9 cellular contexts compared by ENCODE assay signal in genomic region chr1:204286323-204286714, GRCh38.
DNase-seq lines count a peak whose midpoint lies in the region; ATAC-seq, FAIRE-seq and TF ChIP-seq lines count a peak whose summit lies in the region.
"Had no signal": no experiment of that assay in that cellular context is flagged by ENCODE, and none has a peak within 500 bp of the region (broad histone marks: within the 10 kb centered on the region; RNA-seq: fewer than 3 reads in every experiment).

No MANE protein-coding gene starts in this region.

- no peak for TF ChIP-seq CTCF in OCI-LY3 (IDR thresholded peaks at IDR 0.05; ENCODE audit: low read depth, low read length)
- TF ChIP-seq CTCF in keratinocyte (optimal IDR thresholded peaks at IDR 0.05 in 1 of 3, IDR thresholded peaks at IDR 0.05 in 1 of 3, conservative IDR thresholded peaks at IDR 0.05 in 1 of 3; ENCODE audit: extremely low read depth in 1 of 3, insufficient read depth in 2 of 3, low read length in 3 of 3), result no peak
- no peak for TF ChIP-seq CTCF in stomach (IDR thresholded peaks at IDR 0.05)

- peak overlapping the region; percentile 90 for H3K4me2 ChIP-seq in OCI-LY3 (ENCODE audit: low read length)
- H3K4me2 ChIP-seq in keratinocyte (ENCODE audit: control insufficient read depth, extremely low read depth, insufficient read depth, low read depth, low read length), result peak overlapping the region; percentile 68

- H3K9me3 ChIP-seq in OCI-LY3 (ENCODE audit: insufficient read depth, low read length) (no peaks in the 10 kb centered on the region), keratinocyte (ENCODE audit: control insufficient read depth, low read depth, low read length) (no peaks in the 10 kb centered on the region), stomach (no peaks in the 10 kb centered on the region)

- no peak for FAIRE-seq in keratinocyte (lab: Jason Lieb, UNC)

- H3K9ac ChIP-seq in OCI-LY3 (ENCODE audit: low read length) (no peak overlapping the region), keratinocyte (ENCODE audit: control insufficient read depth, extremely low read depth, insufficient read depth, low read length) (no peak overlapping the region)

- H2AFZ ChIP-seq in OCI-LY3 (ENCODE audit: low read depth, low read length), result no peak overlapping the region
- H2AFZ ChIP-seq in keratinocyte (ENCODE audit: control insufficient read depth, low read length), result no peak overlapping the region

- H3K27me3 ChIP-seq in OCI-LY3 (ENCODE audit: low read depth, low read length) (peaks cover 63% of the 10 kb centered on the region), keratinocyte (ENCODE audit: control insufficient read depth, extremely low read depth, insufficient read depth, low read length) (no peaks in the 10 kb centered on the region), stomach (no peaks in the 10 kb centered on the region)

- H4K20me1 ChIP-seq in OCI-LY3 (ENCODE audit: insufficient read depth, low read length) (no peaks in the 10 kb centered on the region), keratinocyte (ENCODE audit: control insufficient read depth, extremely low read depth, insufficient read depth, low read length) (no peaks in the 10 kb centered on the region)

- ATAC-seq in GM21825 (IDR thresholded peaks at IDR 0.05; ENCODE audit: unreplicated experiment) (no peak), GM18511 (IDR thresholded peaks at IDR 0.05; ENCODE audit: unreplicated experiment) (no peak), HG03565 (IDR thresholded peaks at IDR 0.05; ENCODE audit: unreplicated experiment) (no peak)

- intact Hi-C loops in stomach (cut with DNase I; ENCODE audit: low total_unique reads), result no loop called here

- no peak overlapping the region for H3K27ac ChIP-seq in OCI-LY3 (ENCODE audit: low read length)
- no peak overlapping the region for H3K27ac ChIP-seq in keratinocyte (ENCODE audit: control insufficient read depth, insufficient read depth, low read length)
- peak overlapping the region; percentile 73 to 88 (median 80) for H3K27ac ChIP-seq in stomach

- H3K27me3 Mint-ChIP-seq in activated naive CD4-positive, alpha-beta T cell treated with anti-CD3 and anti-CD28 coated beads, Interleukin-2, amount 50 U/mL, for 24 hours, result peaks cover 3% of the 10 kb centered on the region

- no peaks in the 10 kb centered on the region for H3K9me3 Mint-ChIP-seq in activated naive CD4-positive, alpha-beta T cell treated with anti-CD3 and anti-CD28 coated beads, Interleukin-2, amount 50 U/mL, for 24 hours

- dilution Hi-C loops in keratinocyte (cut with MboI; ENCODE audit: extremely low pct_ligation_motif_present, low sequenced_read_pairs), result no loop called here

- H3K27ac Mint-ChIP-seq in activated naive CD4-positive, alpha-beta T cell treated with anti-CD3 and anti-CD28 coated beads, Interleukin-2, amount 50 U/mL, for 24 hours, result no peak overlapping the region

- TF ChIP-seq EP300 in stomach (IDR thresholded peaks at IDR 0.05), result no peak

- peak overlapping the region; percentile 16 for H3K4me3 Mint-ChIP-seq in activated naive CD4-positive, alpha-beta T cell treated with anti-CD3 and anti-CD28 coated beads, Interleukin-2, amount 50 U/mL, for 24 hours

- H3K4me1 Mint-ChIP-seq in activated naive CD4-positive, alpha-beta T cell treated with anti-CD3 and anti-CD28 coated beads, Interleukin-2, amount 50 U/mL, for 24 hours, result peaks cover 34% of the 10 kb centered on the region

- H3K79me2 ChIP-seq in OCI-LY3 (ENCODE audit: low read length) (no peaks in the 10 kb centered on the region), keratinocyte (ENCODE audit: control insufficient read depth, insufficient read depth, low read length) (peaks cover 1% of the 10 kb centered on the region)

- WGBS in stomach, 5 donors, result 28 to 68% (median 50%) methylated on average over 5 of the region's 5 CpGs

- H3K36me3 ChIP-seq in OCI-LY3 (replicated peaks; ENCODE audit: low read depth, low read length), result no peaks in the 10 kb centered on the region
- H3K36me3 ChIP-seq in keratinocyte (ENCODE audit: control insufficient read depth in 2 of 2, extremely low read depth in 1 of 2, insufficient read depth in 2 of 2, low read length in 2 of 2), result no peaks in the 10 kb centered on the region
- H3K36me3 ChIP-seq in stomach, result no peaks in the 10 kb centered on the region

- no peak for DNase-seq in activated naive CD4-positive, alpha-beta T cell treated with Interleukin-2 at 50 U/mL for 16 hours
- DNase-seq in keratinocyte (ENCODE audit: low read depth, low spot score), result no peak
- no peak for DNase-seq in stomach
- DNase-seq: kidney glomerular epithelial cell had no signal

- H3K36me3 Mint-ChIP-seq in activated naive CD4-positive, alpha-beta T cell treated with anti-CD3 and anti-CD28 coated beads, Interleukin-2, amount 50 U/mL, for 24 hours, result no peaks in the 10 kb centered on the region

- peak overlapping the region; percentile 69 for H3K4me3 ChIP-seq in OCI-LY3 (ENCODE audit: low read length)
- peak overlapping the region in 1 of 3 experiments; percentile 26 for H3K4me3 ChIP-seq in keratinocyte (ENCODE audit: control insufficient read depth in 2 of 3, extremely low read depth in 1 of 3, insufficient read depth in 2 of 3, low read depth in 1 of 3, low read length in 3 of 3)
- peak overlapping the region; percentile 22 to 48 (median 34) for H3K4me3 ChIP-seq in stomach

- no peaks in the 10 kb centered on the region for H3K9me1 ChIP-seq in keratinocyte (ENCODE audit: control insufficient read depth, extremely low read depth, insufficient read depth, low read length)

- TF ChIP-seq POLR2A in stomach (IDR thresholded peaks at IDR 0.05), result no peak

- H3K4me1 ChIP-seq in OCI-LY3 (ENCODE audit: low read length) (peaks cover 12% of the 10 kb centered on the region), keratinocyte (ENCODE audit: control insufficient read depth, extremely low read depth, insufficient read depth, low read length) (peaks cover 30% of the 10 kb centered on the region), stomach (peaks cover 72 to 87% (median 84%) of the 10 kb centered on the region in 4 donors)

Comparison
In these comparisons a context has a peak if more than half of its experiments do, and no peak if none do; other contexts are left out.
1. H3K27ac ChIP-seq: peak in stomach (5 of 5); none in OCI-LY3 (single experiment) and keratinocyte (single experiment).